15 cellular contexts compared by ENCODE assay signal in genomic region chr3:125123906-125124305, GRCh38.
A peak's percentile ranks its signal among the peaks of the same experiment; 100 is the strongest.
DNase-seq lines count a peak whose midpoint lies in the region; ATAC-seq and TF ChIP-seq lines count a peak whose summit lies in the region.
"Had no signal": no experiment of that assay in that cellular context is flagged by ENCODE, and none has a peak within 500 bp of the region (broad histone marks: within the 10 kb centered on the region; RNA-seq: fewer than 3 reads in every experiment).

No MANE protein-coding gene starts in this region.

- H3K4me3 Mint-ChIP-seq in HFFc6 (no peak overlapping the region), CD14-positive monocyte (no peak overlapping the region)

- peak overlapping the region in 1 of 2 experiments; percentile 74 for H3K4ac ChIP-seq in mesenchymal stem cell (ENCODE audit: low read depth in 1 of 2, low read length in 2 of 2)

- no peak overlapping the region for H3K27ac ChIP-seq in mesenchymal stem cell (ENCODE audit: low read length, poor library complexity, severe bottlenecking)
- H3K27ac ChIP-seq: ascending aorta, prostate gland had no signal

- H3K4me1 ChIP-seq in mesenchymal stem cell (ENCODE audit: control insufficient read depth, insufficient read depth, low read depth, low read length), result peaks cover 12% of the 10 kb centered on the region
- H3K4me1 ChIP-seq: prostate gland had no signal

- in situ Hi-C loops in astrocyte of the cerebellum (cut with HindIII; ENCODE audit: low sequenced_read_pairs), result no loop called here

- H2AFZ ChIP-seq in mesenchymal stem cell (ENCODE audit: low read depth, low read length), result no peak overlapping the region

- no peak overlapping the region for H4K91ac ChIP-seq in mesenchymal stem cell (ENCODE audit: low read length)

- peak overlapping the region; percentile 67 for H2BK120ac ChIP-seq in mesenchymal stem cell (ENCODE audit: low read depth, low read length)

- peak overlapping the region; percentile 29 to 80 for H2BK12ac ChIP-seq in mesenchymal stem cell (ENCODE audit: low read length in 2 of 2)

- no peaks in the 10 kb centered on the region for H3K36me3 Mint-ChIP-seq in HFFc6 (ENCODE audit: low read depth)
- H3K36me3 Mint-ChIP-seq in CD14-positive monocyte, result peaks cover 0 to 7% of the 10 kb centered on the region in 2 donors

- peak overlapping the region; percentile 58 for H2BK15ac ChIP-seq in mesenchymal stem cell (ENCODE audit: low read depth, poor library complexity, severe bottlenecking)

- H3K79me1 ChIP-seq in mesenchymal stem cell (replicated peaks; ENCODE audit: low read length, poor library complexity, severe bottlenecking), result no peaks in the 10 kb centered on the region

- ATAC-seq in HG03571 (IDR thresholded peaks at IDR 0.05; ENCODE audit: unreplicated experiment), result no peak

- H3K9me3 ChIP-seq in mesenchymal stem cell (ENCODE audit: control insufficient read depth, low read length), result no peaks in the 10 kb centered on the region
- H3K9me3 ChIP-seq: ascending aorta, prostate gland had no signal

- TF ChIP-seq CTCF in AG10803 (conservative IDR thresholded peaks at IDR 0.05; ENCODE audit: low read length) (no peak), HFFc6 (IDR thresholded peaks at IDR 0.05) (no peak), astrocyte of the cerebellum (IDR thresholded peaks at IDR 0.05; ENCODE audit: low read depth, low read length, missing control alignments) (no peak), CD14-positive monocyte (IDR thresholded peaks at IDR 0.05) (no peak)

- H3K14ac ChIP-seq in mesenchymal stem cell (ENCODE audit: low read length in 2 of 2), result no peak overlapping the region

- peak overlapping the region; percentile 72 to 82 for H3K18ac ChIP-seq in mesenchymal stem cell (ENCODE audit: low read depth in 1 of 2, low read length in 2 of 2)

- H3K9me3 Mint-ChIP-seq in HFFc6 (no peaks in the 10 kb centered on the region), CD14-positive monocyte (peaks cover 0 to 12% (median 7%) of the 10 kb centered on the region in 7 donors)

- DNase-seq in AG10803 (ENCODE audit: low read depth), result peak; percentile 70
- peak; percentile 75 for DNase-seq in HFFc6
- peak; percentile 72 for DNase-seq in astrocyte of the cerebellum (ENCODE audit: low read depth)
- peak; percentile 97 for DNase-seq in mesenchymal stem cell
- DNase-seq in iPS-NIHi11 (ENCODE audit: low spot score), result no peak
- no peak for DNase-seq in D341Med (ENCODE audit: low spot score)
- no peak for DNase-seq in CD14-positive monocyte (ENCODE audit: low spot score)
- DNase-seq: activated CD4-positive, CD25-positive, alpha-beta regulatory T cell treated with anti-CD3 and anti-CD28 coated beads, Interleukin-2, amount 50 U/mL, for 72 hours; C1 segment of cervical spinal cord; hippocampal formation; NCI-H2029; NK-92 treated with Interleukin-12 subunit alpha and Interleukin-12 subunit beta, amount 100 ng/mL, for 24 hours had no signal

- no peaks in the 10 kb centered on the region for H3K27me3 Mint-ChIP-seq in HFFc6 (ENCODE audit: insufficient read depth)
- H3K27me3 Mint-ChIP-seq in CD14-positive monocyte (ENCODE audit: low read depth in 3 of 3), result peaks cover 0 to 7% (median 6%) of the 10 kb centered on the region in 3 donors

- WGBS in mesenchymal stem cell, result 47% methylated on average over 3 of the region's 3 CpGs

- H3K4me3 ChIP-seq in AG10803 (ENCODE audit: low read length), result no peak overlapping the region
- H3K4me3 ChIP-seq in astrocyte of the cerebellum (ENCODE audit: low read depth, low read length), result no peak overlapping the region
- H3K4me3 ChIP-seq in mesenchymal stem cell (ENCODE audit: insufficient read depth in 1 of 2, low read depth in 1 of 2, low read length in 2 of 2), result no peak overlapping the region
- H3K4me3 ChIP-seq: ascending aorta, prostate gland had no signal

- no peak overlapping the region for H3K23ac ChIP-seq in mesenchymal stem cell (ENCODE audit: low read length in 2 of 2)

- intact Hi-C loops in CD14-positive monocyte (cut with micrococcal nuclease), result no loop called here

- H2BK5ac ChIP-seq in mesenchymal stem cell (ENCODE audit: low read depth, low read length, poor library complexity, severe bottlenecking), result no peak overlapping the region

- H3K9ac ChIP-seq in mesenchymal stem cell (ENCODE audit: low read length), result peak overlapping the region; percentile 30

- H3K4me2 ChIP-seq in mesenchymal stem cell (ENCODE audit: low read length, poor library complexity, severe bottlenecking), result no peak overlapping the region

- H3K36me3 ChIP-seq in mesenchymal stem cell (ENCODE audit: control insufficient read depth in 1 of 2, insufficient read depth in 2 of 2, low read depth in 1 of 2, low read length in 2 of 2), result no peaks in the 10 kb centered on the region
- H3K36me3 ChIP-seq: ascending aorta, prostate gland had no signal

- peaks cover 51% of the 10 kb centered on the region for H3K4me1 Mint-ChIP-seq in HFFc6 (ENCODE audit: low read depth)
- H3K4me1 Mint-ChIP-seq in CD14-positive monocyte, result peaks cover 43% of the 10 kb centered on the region

- no peak overlapping the region for H2AK5ac ChIP-seq in mesenchymal stem cell (ENCODE audit: low read length, severe bottlenecking)

- no peaks in the 10 kb centered on the region for H3K27me3 ChIP-seq in mesenchymal stem cell (ENCODE audit: control insufficient read depth in 1 of 2, insufficient read depth in 1 of 2, low read length in 2 of 2)
- H3K27me3 ChIP-seq: ascending aorta had no signal

- H3K27ac Mint-ChIP-seq in HFFc6 (peak overlapping the region; percentile 66), CD14-positive monocyte (peak overlapping the region in 1 of 7 donors; percentile 41)

- H4K8ac ChIP-seq in mesenchymal stem cell (ENCODE audit: low read length), result peak overlapping the region; percentile 73

Comparison
In these comparisons a context has a peak if more than half of its experiments do, and no peak if none do; other contexts are left out.
1. DNase-seq: peak in AG10803 (single experiment), HFFc6 (single experiment), astrocyte of the cerebellum (single experiment) and mesenchymal stem cell (single experiment); none in iPS-NIHi11 (single experiment), D341Med (single experiment) and CD14-positive monocyte (single experiment).